35 cellular contexts compared by ENCODE assay signal in the genomic region with DNA sequence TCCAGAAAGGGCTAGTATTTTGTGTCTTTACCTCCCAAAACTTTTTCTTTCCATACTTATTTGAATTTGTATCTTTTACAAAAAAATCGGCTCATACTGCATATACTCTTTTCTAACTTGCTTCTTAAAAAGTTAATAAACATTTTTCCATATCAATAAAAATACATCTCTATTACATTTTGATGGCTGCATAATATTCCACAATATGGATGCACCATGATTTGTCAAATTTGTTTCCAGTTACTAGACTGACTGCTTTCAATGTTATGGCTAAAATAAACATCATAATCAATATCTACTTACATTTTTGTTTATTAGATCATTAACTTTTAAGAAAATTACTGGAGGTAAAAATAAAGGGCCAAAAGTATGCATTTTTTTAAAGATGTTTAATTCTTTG.
"Had no signal": no experiment of that assay in that cellular context is flagged by ENCODE, and none has a peak within 500 bp of the region (broad histone marks: within the 10 kb centered on the region; RNA-seq: fewer than 3 reads in every experiment).

No MANE protein-coding gene starts in this region.

- H3K4me3 Mint-ChIP-seq: activated B cell treated with CpG ODN at 0.5 μM for 24 hours; activated CD4-positive, alpha-beta memory T cell treated with anti-CD3 and anti-CD28 coated beads for 36 hours; activated CD4-positive, alpha-beta T cell treated with anti-CD3 and anti-CD28 coated beads, Interleukin-2, amount 10 ng/mL, durations not matched to agents 24 days and 14 days; activated CD8-positive, alpha-beta T cell treated with anti-CD3 and anti-CD28 coated beads for 36 hours; activated naive CD4-positive, alpha-beta T cell treated with anti-CD3 and anti-CD28 coated beads for 36 hours; activated naive CD8-positive, alpha-beta T cell treated with anti-CD3 and anti-CD28 coated beads for 36 hours; activated T-cell treated with anti-CD3 and anti-CD28 coated beads, Interleukin-2, amount 50 U/mL, for 4 hours; activated T-cell treated with anti-CD3 and anti-CD28 coated beads, Interleukin-2, amount 50 U/mL, for 72 hours; activated T-helper 1 cell treated with anti-CD3 and anti-CD28 coated beads, Interleukin-12 subunit alpha, Interleukin-12 subunit beta, Interleukin-2, Interleukin-4 antibody, amounts not matched to agents 30 ng/mL and 10 ng/mL and 1 ng/mL, durations not matched to agents 14 hours and 24 hours and 36 hours; activated T-helper 17 cell treated with anti-CD3 and anti-CD28 coated beads, Interleukin-2, amount 50 U/mL, for 72 hours; T-helper 1 cell treated with Interleukin-12 subunit alpha and Interleukin-12 subunit beta and Interleukin-4 antibody, amounts not matched to agents 30 μg/mL and 1 μg/mL, for 36 hours; T-helper 2 cell treated with Interferon-gamma antibody and Interleukin-4, amounts not matched to agents 5 μg/mL and 100 μg/mL, for 36 hours had no signal

- H3K36me3 ChIP-seq: adrenal gland, brain microvascular endothelial cell, breast epithelium had no signal

- H3K36me3 Mint-ChIP-seq: activated CD4-positive, alpha-beta memory T cell treated with anti-CD3 and anti-CD28 coated beads for 36 hours; activated naive CD8-positive, alpha-beta T cell treated with anti-CD3 and anti-CD28 coated beads for 36 hours had no signal

- H3K27me3 Mint-ChIP-seq: activated CD4-positive, alpha-beta memory T cell treated with anti-CD3 and anti-CD28 coated beads for 36 hours; activated CD4-positive, alpha-beta T cell treated with anti-CD3 and anti-CD28 coated beads, Interleukin-2, amount 10 ng/mL, durations not matched to agents 24 days and 14 days; activated CD8-positive, alpha-beta T cell treated with anti-CD3 and anti-CD28 coated beads for 36 hours; activated naive CD8-positive, alpha-beta T cell treated with anti-CD3 and anti-CD28 coated beads for 36 hours; activated T-helper 17 cell treated with anti-CD3 and anti-CD28 coated beads, Interleukin-2, amount 50 U/mL, for 72 hours had no signal

- H3K9me3 ChIP-seq: adrenal gland, body of pancreas had no signal

- H3K27ac Mint-ChIP-seq: activated B cell treated with CpG ODN at 0.5 μM for 24 hours; activated CD4-positive, alpha-beta memory T cell treated with anti-CD3 and anti-CD28 coated beads for 36 hours; activated CD4-positive, alpha-beta T cell treated with anti-CD3 and anti-CD28 coated beads, Interleukin-2, amount 10 ng/mL, durations not matched to agents 24 days and 14 days; activated CD8-positive, alpha-beta T cell treated with anti-CD3 and anti-CD28 coated beads for 36 hours; activated naive CD4-positive, alpha-beta T cell treated with anti-CD3 and anti-CD28 coated beads for 36 hours; activated naive CD4-positive, alpha-beta T cell treated with anti-CD3 and anti-CD28 coated beads, Interleukin-2, amount 50 U/mL, for 72 hours; activated naive CD8-positive, alpha-beta T cell treated with anti-CD3 and anti-CD28 coated beads for 36 hours; activated T-cell treated with anti-CD3 and anti-CD28 coated beads, Interleukin-2, amount 50 U/mL, for 72 hours; activated T-helper 1 cell treated with anti-CD3 and anti-CD28 coated beads, Interleukin-12 subunit alpha, Interleukin-12 subunit beta, Interleukin-2, Interleukin-4 antibody, amounts not matched to agents 30 ng/mL and 10 ng/mL and 1 ng/mL, durations not matched to agents 14 hours and 24 hours and 36 hours; activated T-helper 17 cell treated with anti-CD3 and anti-CD28 coated beads, Interleukin-2, amount 50 U/mL, for 72 hours; T-helper 1 cell treated with Interleukin-12 subunit alpha and Interleukin-12 subunit beta and Interleukin-4 antibody, amounts not matched to agents 30 μg/mL and 1 μg/mL, for 36 hours; T-helper 2 cell treated with Interferon-gamma antibody and Interleukin-4, amounts not matched to agents 5 μg/mL and 100 μg/mL, for 36 hours had no signal

- DNase-seq: activated B cell treated with CpG ODN at 0.5 μM for 24 hours; activated CD4-positive, alpha-beta memory T cell treated with anti-CD3 and anti-CD28 coated beads for 36 hours; activated CD4-positive, alpha-beta T cell treated with anti-CD3 and anti-CD28 coated beads for 4 hours; activated CD4-positive, alpha-beta T cell treated with anti-CD3 and anti-CD28 coated beads, Interleukin-2, amount 10 ng/mL, durations not matched to agents 24 days and 14 days; activated CD4-positive, alpha-beta T cell treated with anti-CD3 and anti-CD28 coated beads, Interleukin-2, amount 50 U/mL, for 1 hour; activated CD4-positive, alpha-beta T cell treated with anti-CD3 and anti-CD28 coated beads, Interleukin-2, amount 50 U/mL, for 4 hours; activated CD4-positive, CD25-positive, alpha-beta regulatory T cell treated with anti-CD3 and anti-CD28 coated beads, Interleukin-2, amount 50 U/mL, for 72 hours; activated CD8-positive, alpha-beta memory T cell treated with anti-CD3 and anti-CD28 coated beads, Interleukin-2, amount 50 U/mL, for 4 hours; activated CD8-positive, alpha-beta T cell treated with anti-CD3 and anti-CD28 coated beads for 36 hours; activated effector memory CD4-positive, alpha-beta T cell treated with anti-CD3 and anti-CD28 coated beads, Interleukin-2, amount 50 U/mL, for 16 hours; activated gamma-delta T cell treated with Interleukin-2 at 50 U/mL for 16 hours; activated naive CD4-positive, alpha-beta T cell; activated naive CD4-positive, alpha-beta T cell treated with anti-CD3 and anti-CD28 coated beads for 36 hours; activated naive CD4-positive, alpha-beta T cell treated with anti-CD3 and anti-CD28 coated beads, Interleukin-2, amount 50 U/mL, for 16 hours; activated naive CD8-positive, alpha-beta T cell treated with anti-CD3 and anti-CD28 coated beads for 36 hours; activated T-cell treated with anti-CD3 and anti-CD28 coated beads for 4 hours; activated T-cell treated with anti-CD3 and anti-CD28 coated beads, Interleukin-2, amount 50 U/mL, for 1 hour; activated T-cell treated with anti-CD3 and anti-CD28 coated beads, Interleukin-2, amount 50 U/mL, for 4 hours; activated T-cell treated with anti-CD3 and anti-CD28 coated beads, Interleukin-2, amount 50 U/mL, for 72 hours; adrenal gland; amniotic stem cell; aorta; body of pancreas; brain microvascular endothelial cell; central memory CD4-positive, alpha-beta T cell; T-helper 2 cell; T-helper 9 cell had no signal

- H3K27me3 ChIP-seq: adrenal gland, body of pancreas, brain microvascular endothelial cell, breast epithelium had no signal

- H3K4me1 Mint-ChIP-seq: activated B cell treated with CpG ODN at 0.5 μM for 24 hours; activated CD4-positive, alpha-beta T cell treated with anti-CD3 and anti-CD28 coated beads, Interleukin-2, amount 10 ng/mL, durations not matched to agents 24 days and 14 days; activated naive CD8-positive, alpha-beta T cell treated with anti-CD3 and anti-CD28 coated beads for 36 hours; activated T-helper 17 cell treated with anti-CD3 and anti-CD28 coated beads, Interleukin-2, amount 50 U/mL, for 72 hours had no signal

- ATAC-seq: activated CD8-positive, alpha-beta T cell treated with anti-CD3 and anti-CD28 coated beads for 36 hours; activated naive CD4-positive, alpha-beta T cell treated with anti-CD3 and anti-CD28 coated beads, Interleukin-2, amount 50 U/mL, for 72 hours; activated T-cell treated with anti-CD3 and anti-CD28 coated beads, Interleukin-2, amount 50 U/mL, for 4 hours; activated T-cell treated with anti-CD3 and anti-CD28 coated beads, Interleukin-2, amount 50 U/mL, for 72 hours; activated T-helper 17 cell treated with anti-CD3 and anti-CD28 coated beads, Interleukin-2, amount 50 U/mL, for 72 hours; body of pancreas had no signal

- H3K4me1 ChIP-seq: adrenal gland, breast epithelium had no signal

- H3K9me3 Mint-ChIP-seq: activated naive CD4-positive, alpha-beta T cell treated with anti-CD3 and anti-CD28 coated beads for 36 hours had no signal

- FAIRE-seq: TTC549 had no signal

- H3K4me3 ChIP-seq: adrenal gland, body of pancreas, breast epithelium had no signal

- H3K27ac ChIP-seq: adrenal gland, body of pancreas, brain microvascular endothelial cell, breast epithelium, VCaP had no signal
